Comparison of ENCODE assay signal across 9 cellular contexts in the genomic region with DNA sequence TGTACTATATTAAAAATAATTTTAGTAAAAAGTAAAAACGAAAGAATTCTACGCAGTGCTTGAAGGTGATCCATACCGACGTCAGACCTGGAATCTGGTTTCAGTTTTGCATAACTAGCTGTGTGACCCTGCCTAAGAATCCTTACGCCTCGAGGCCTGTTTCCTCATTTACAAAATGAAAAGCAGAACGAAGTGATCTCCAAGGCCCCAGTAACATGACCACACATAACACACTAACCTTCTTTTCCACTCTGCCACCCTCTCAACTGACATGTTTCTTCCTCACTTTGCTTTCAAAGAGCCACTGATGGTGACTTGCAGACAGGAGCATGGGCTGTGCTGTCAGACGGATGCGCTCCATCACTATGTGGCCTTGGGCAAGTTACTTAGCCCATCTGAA. TPM values are rescaled to one million over a fixed set of nuclear protein-coding genes. Genes with fewer than 3 reads are reported as not detected.
A peak's percentile ranks its signal among the peaks of the same experiment; 100 is the strongest.
DNase-seq lines count a peak whose midpoint lies in the region; ATAC-seq and TF ChIP-seq lines count a peak whose summit lies in the region.
"Had no signal": no experiment of that assay in that cellular context is flagged by ENCODE, and none has a peak within 500 bp of the region (broad histone marks: within the 10 kb centered on the region; RNA-seq: fewer than 3 reads in every experiment).

No MANE protein-coding gene starts in this region.

- no peak overlapping the region for H3K4me3 Mint-ChIP-seq in activated naive CD4-positive, alpha-beta T cell treated with anti-CD3 and anti-CD28 coated beads for 36 hours
- H3K4me3 Mint-ChIP-seq in activated naive CD4-positive, alpha-beta T cell treated with anti-CD3 and anti-CD28 coated beads, Interleukin-2, amount 10 ng/mL, durations not matched to agents 7 days and 5 days = no peak overlapping the region
- H3K4me3 Mint-ChIP-seq: endodermal cell had no signal

- peaks cover 17% of the 10 kb centered on the region for H3K36me3 ChIP-seq in suprapubic skin

- intact Hi-C loops in activated naive CD4-positive, alpha-beta T cell treated with anti-CD3 and anti-CD28 coated beads for 36 hours (cut with micrococcal nuclease) = loop anchor here (5.0 kb wide), 2 partner anchors 288 to 1062 kb away; a partner anchor contains a TSS

- H3K27me3 Mint-ChIP-seq in activated naive CD4-positive, alpha-beta T cell treated with anti-CD3 and anti-CD28 coated beads for 36 hours (ENCODE audit: low read depth) = no peaks in the 10 kb centered on the region
- H3K27me3 Mint-ChIP-seq in activated naive CD4-positive, alpha-beta T cell treated with anti-CD3 and anti-CD28 coated beads, Interleukin-2, amount 10 ng/mL, durations not matched to agents 7 days and 5 days = no peaks in the 10 kb centered on the region

- ATAC-seq in HG03280 (IDR thresholded peaks at IDR 0.05; ENCODE audit: unreplicated experiment) (no peak), HG03135 (IDR thresholded peaks at IDR 0.05; ENCODE audit: unreplicated experiment) (no peak)
- no peak for ATAC-seq in activated CD4-positive, CD25-positive, alpha-beta regulatory T cell treated with anti-CD3 and anti-CD28 coated beads, Interleukin-2, amount 50 U/mL, for 24 hours

- TF ChIP-seq EP300 in suprapubic skin (IDR thresholded peaks at IDR 0.05) = no peak

- H3K4me1 ChIP-seq in suprapubic skin = peaks cover 37% of the 10 kb centered on the region

- H3K9me3 ChIP-seq in suprapubic skin = no peaks in the 10 kb centered on the region

- H3K27ac Mint-ChIP-seq in activated naive CD4-positive, alpha-beta T cell treated with anti-CD3 and anti-CD28 coated beads for 36 hours = peak overlapping the region; percentile 0
- H3K27ac Mint-ChIP-seq in activated naive CD4-positive, alpha-beta T cell treated with anti-CD3 and anti-CD28 coated beads, Interleukin-2, amount 10 ng/mL, durations not matched to agents 7 days and 5 days = no peak overlapping the region
- H3K27ac Mint-ChIP-seq: endodermal cell had no signal

- no peaks in the 10 kb centered on the region for H3K9me3 Mint-ChIP-seq in activated naive CD4-positive, alpha-beta T cell treated with anti-CD3 and anti-CD28 coated beads for 36 hours
- no peaks in the 10 kb centered on the region for H3K9me3 Mint-ChIP-seq in activated naive CD4-positive, alpha-beta T cell treated with anti-CD3 and anti-CD28 coated beads, Interleukin-2, amount 10 ng/mL, durations not matched to agents 7 days and 5 days
- H3K9me3 Mint-ChIP-seq: endodermal cell had no signal

- CTCF ChIA-PET in activated naive CD4-positive, alpha-beta T cell treated with anti-CD3 and anti-CD28 coated beads for 36 hours (lab: Charles Lee) = interaction anchor here (0.6 kb wide), 1 partner anchor 23 kb away, joined by 3 read pairs; no protein-coding TSS in a partner anchor
- CTCF ChIA-PET in activated naive CD4-positive, alpha-beta T cell treated with anti-CD3 and anti-CD28 coated beads, Interleukin-2, amount 10 ng/mL, durations not matched to agents 7 days and 5 days (lab: Charles Lee) = interaction anchor here (2.0 kb wide), 1 partner anchor 281 kb away, joined by 6 read pairs; no protein-coding TSS in a partner anchor

- peak overlapping the region; percentile 35 for H3K27ac ChIP-seq in suprapubic skin

- peaks cover 25% of the 10 kb centered on the region for H3K36me3 Mint-ChIP-seq in activated naive CD4-positive, alpha-beta T cell treated with anti-CD3 and anti-CD28 coated beads for 36 hours (ENCODE audit: low read depth)
- H3K36me3 Mint-ChIP-seq in activated naive CD4-positive, alpha-beta T cell treated with anti-CD3 and anti-CD28 coated beads, Interleukin-2, amount 10 ng/mL, durations not matched to agents 7 days and 5 days = peaks cover 56% of the 10 kb centered on the region

- H3K4me3 ChIP-seq in suprapubic skin = no peak overlapping the region

- H3K27me3 ChIP-seq in suprapubic skin = no peaks in the 10 kb centered on the region

- peaks cover 57% of the 10 kb centered on the region for H3K4me1 Mint-ChIP-seq in activated naive CD4-positive, alpha-beta T cell treated with anti-CD3 and anti-CD28 coated beads for 36 hours (ENCODE audit: low read depth)
- peaks cover 61% of the 10 kb centered on the region for H3K4me1 Mint-ChIP-seq in activated naive CD4-positive, alpha-beta T cell treated with anti-CD3 and anti-CD28 coated beads, Interleukin-2, amount 10 ng/mL, durations not matched to agents 7 days and 5 days

- DNase-seq in activated naive CD4-positive, alpha-beta T cell treated with anti-CD3 and anti-CD28 coated beads for 36 hours = no peak
- DNase-seq in activated naive CD4-positive, alpha-beta T cell treated with anti-CD3 and anti-CD28 coated beads, Interleukin-2, amount 10 ng/mL, durations not matched to agents 7 days and 5 days = no peak
- DNase-seq in RPMI7951 (ENCODE audit: low read depth) = peak; percentile 69
- peak; percentile 79 for DNase-seq in fibroblast of gingiva (ENCODE audit: low read depth)
- DNase-seq in suprapubic skin (ENCODE audit: low spot score in 2 of 2) = no peak
- DNase-seq: endodermal cell had no signal

- WGBS in suprapubic skin = 51% methylated on average over 9 of the region's 9 CpGs

- no peak for TF ChIP-seq POLR2A in suprapubic skin (IDR thresholded peaks at IDR 0.05)

- TF ChIP-seq CTCF in suprapubic skin (IDR thresholded peaks at IDR 0.05) = no peak

RNA-seq across cellular contexts. Expression of a gene that starts 4.8 kb away (rescaled TPM):
- total RNA-seq in activated naive CD4-positive, alpha-beta T cell treated with anti-CD3 and anti-CD28 coated beads for 36 hours = 10 to 100 TPM; 12.5 to 15.1 TPM
- 30.2 and 33.0 TPM in 2 replicates for total RNA-seq in RPMI7951 (2014; rRNA removed; shearing (Covaris generic))
- 10 to 100 TPM; 14.1 to 38.2 (median 24.7) TPM for total RNA-seq in suprapubic skin

RNA-seq across cellular contexts. Expression of a gene that starts 15.9 kb away (rescaled TPM):
- 10 to 100 TPM; 15.9 to 16.6 TPM for total RNA-seq in activated naive CD4-positive, alpha-beta T cell treated with anti-CD3 and anti-CD28 coated beads for 36 hours
- total RNA-seq in RPMI7951 (2014; rRNA removed; shearing (Covaris generic)) = 7.0 and 10.4 TPM in 2 replicates
- 10 to 100 TPM in 3 of 4 donors, 1 to 10 TPM in 1; 9.4 to 16.6 (median 11.5) TPM for total RNA-seq in suprapubic skin

Comparison
In these comparisons a context has a peak if more than half of its experiments do, and no peak if none do; other contexts are left out.
1. DNase-seq: peak in RPMI7951 (single experiment) and fibroblast of gingiva (single experiment); none in activated naive CD4-positive, alpha-beta T cell treated with anti-CD3 and anti-CD28 coated beads for 36 hours (single experiment), activated naive CD4-positive, alpha-beta T cell treated with anti-CD3 and anti-CD28 coated beads, Interleukin-2, amount 10 ng/mL, durations not matched to agents 7 days and 5 days (single experiment) and suprapubic skin (0 of 2).